In the genomic region with DNA sequence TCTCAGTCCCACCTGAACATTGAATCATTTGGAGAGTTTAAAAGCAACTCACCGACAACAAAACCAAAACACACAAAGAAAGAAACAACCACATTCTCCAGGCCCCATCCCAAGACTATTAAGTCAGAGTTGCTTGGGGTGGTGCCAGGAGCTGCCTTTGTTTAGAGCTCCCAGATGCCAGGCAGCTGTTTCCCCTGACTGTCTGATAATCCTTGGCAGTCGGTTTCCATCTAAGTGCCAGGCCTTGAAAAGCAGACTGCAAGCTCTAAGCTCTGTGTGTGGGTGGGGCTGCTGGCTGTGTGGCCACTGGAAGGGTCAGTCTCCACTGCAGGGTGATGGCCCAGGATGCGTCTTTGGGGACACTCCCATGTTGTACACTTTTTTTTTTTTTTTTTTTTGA, we compare ENCODE assay signal across 10 cellular contexts.
A peak's percentile ranks its signal among the peaks of the same experiment; 100 is the strongest.
DNase-seq lines count a peak whose midpoint lies in the region; ATAC-seq and TF ChIP-seq lines count a peak whose summit lies in the region.
"Had no signal": no experiment of that assay in that cellular context is flagged by ENCODE, and none has a peak within 500 bp of the region (broad histone marks: within the 10 kb centered on the region; RNA-seq: fewer than 3 reads in every experiment).

No MANE protein-coding gene starts in this region.

- ATAC-seq in HG02763 (IDR thresholded peaks at IDR 0.05; ENCODE audit: unreplicated experiment) (no peak), HG02885 (IDR thresholded peaks at IDR 0.05; ENCODE audit: poor library complexity, unreplicated experiment) (no peak)

- H3K18ac ChIP-seq in mesendoderm (ENCODE audit: low read length), result no peak overlapping the region

- no peak overlapping the region for H2AK5ac ChIP-seq in mesendoderm (ENCODE audit: low read length)

- DNase-seq in DMS79 treated with DMSO at 0.1 percent for 48 hours (lab: John Stamatoyannopoulos, UW), result peak; percentile 72
- peak; percentile 85 for DNase-seq in RPMI7951 (ENCODE audit: low read depth)
- DNase-seq in globus pallidus (ENCODE audit: low spot score), result peak; percentile 78
- DNase-seq in retinal pigment epithelial cell (ENCODE audit: low read depth), result peak; percentile 75
- no peak for DNase-seq in central memory CD4-positive, alpha-beta T cell
- DNase-seq in mesendoderm, result no peak
- DNase-seq: DMS153, NCI-H526 had no signal

- no peak overlapping the region for H3K9ac ChIP-seq in mesendoderm (ENCODE audit: low read length)

- H3K4me3 ChIP-seq in retinal pigment epithelial cell (ENCODE audit: low read length), result no peak overlapping the region
- H3K4me3 ChIP-seq in mesendoderm (ENCODE audit: low read length), result no peak overlapping the region

- no peak for TF ChIP-seq CTCF in retinal pigment epithelial cell (conservative IDR thresholded peaks at IDR 0.05; ENCODE audit: low read depth, low read length)

- no peak overlapping the region for H3K56ac ChIP-seq in mesendoderm (ENCODE audit: low read length)

- H2BK15ac ChIP-seq in mesendoderm (replicated peaks; ENCODE audit: low read depth), result no peak overlapping the region

- H3K4me2 ChIP-seq in mesendoderm (ENCODE audit: low read length), result no peak overlapping the region

- H3K79me2 ChIP-seq in mesendoderm (ENCODE audit: control insufficient read depth, insufficient read depth, low read length), result no peaks in the 10 kb centered on the region

- H3K27me3 ChIP-seq in mesendoderm (ENCODE audit: insufficient read depth, low read length, poor library complexity), result no peaks in the 10 kb centered on the region

- no peak overlapping the region for H3K27ac ChIP-seq in mesendoderm (ENCODE audit: low read depth, low read length)

- H3K4me1 ChIP-seq in mesendoderm (ENCODE audit: control insufficient read depth, low read depth, low read length), result no peaks in the 10 kb centered on the region

- no peak overlapping the region for H4K8ac ChIP-seq in mesendoderm (ENCODE audit: low read depth, low read length)

- no peak overlapping the region for H4K5ac ChIP-seq in mesendoderm (ENCODE audit: low read length)

- WGBS in mesendoderm (ENCODE audit: extremely low coverage, insufficient coverage, low lambda C conversion rate), result no CpG with 5 or more reads among the region's 3 CpGs

- no peak overlapping the region for H3K23ac ChIP-seq in mesendoderm (ENCODE audit: low read length)

- no peak overlapping the region for H2BK120ac ChIP-seq in mesendoderm (ENCODE audit: low read depth, low read length)

- H3K36me3 ChIP-seq in mesendoderm (ENCODE audit: control insufficient read depth, insufficient read depth, low read length), result no peaks in the 10 kb centered on the region

- H3K4ac ChIP-seq in mesendoderm (ENCODE audit: low read depth, low read length), result no peak overlapping the region

- no peak overlapping the region for H2BK5ac ChIP-seq in mesendoderm (ENCODE audit: low read length)

- no peaks in the 10 kb centered on the region for H3K79me1 ChIP-seq in mesendoderm (ENCODE audit: low read length)

Comparison
In these comparisons a context has a peak if more than half of its experiments do, and no peak if none do; other contexts are left out.
1. DNase-seq: peak in DMS79 treated with DMSO at 0.1 percent for 48 hours (single experiment), RPMI7951 (single experiment), globus pallidus (single experiment) and retinal pigment epithelial cell (single experiment); none in central memory CD4-positive, alpha-beta T cell (single experiment) and mesendoderm (single experiment).